ENCODE assay signal across 11 cellular contexts in genomic region chr10:63722537-63722936, GRCh38.
DNase-seq lines count a peak whose midpoint lies in the region; ATAC-seq and TF ChIP-seq lines count a peak whose summit lies in the region.
"Had no signal": no experiment of that assay in that cellular context is flagged by ENCODE, and none has a peak within 500 bp of the region (broad histone marks: within the 10 kb centered on the region; RNA-seq: fewer than 3 reads in every experiment).

No MANE protein-coding gene starts in this region.

- peaks cover 6% of the 10 kb centered on the region for H3F3A ChIP-seq in neural progenitor cell (ENCODE audit: low read depth)

- no peaks in the 10 kb centered on the region for H4K20me1 ChIP-seq in neural progenitor cell (ENCODE audit: low read depth)

- H3K27me3 ChIP-seq in neural progenitor cell = no peaks in the 10 kb centered on the region

- no peaks in the 10 kb centered on the region for H3K9me3 Mint-ChIP-seq in stimulated activated naive CD8-positive, alpha-beta T cell treated with anti-CD3 and anti-CD28 coated beads, Interleukin-15, amount 100 ng/mL, for 72 hours
- H3K9me3 Mint-ChIP-seq in neural progenitor cell (no peaks in the 10 kb centered on the region), type B pancreatic cell (no peaks in the 10 kb centered on the region)
- H3K9me3 Mint-ChIP-seq: IgD-negative memory B cell had no signal

- H3K36me3 Mint-ChIP-seq in neural progenitor cell = no peaks in the 10 kb centered on the region
- H3K36me3 Mint-ChIP-seq in type B pancreatic cell = no peaks in the 10 kb centered on the region
- H3K36me3 Mint-ChIP-seq: IgD-negative memory B cell had no signal

- no peak overlapping the region for H3K27ac ChIP-seq in neural progenitor cell

- H3K4me3 Mint-ChIP-seq in stimulated activated naive CD8-positive, alpha-beta T cell treated with anti-CD3 and anti-CD28 coated beads, Interleukin-15, amount 100 ng/mL, for 72 hours = no peak overlapping the region
- H3K4me3 Mint-ChIP-seq in neural progenitor cell = no peak overlapping the region
- no peak overlapping the region for H3K4me3 Mint-ChIP-seq in type B pancreatic cell
- H3K4me3 Mint-ChIP-seq: IgD-negative memory B cell had no signal

- TF ChIP-seq CTCF in neural progenitor cell (IDR thresholded peaks at IDR 0.05) = no peak
- no peak for TF ChIP-seq CTCF in type B pancreatic cell (conservative IDR thresholded peaks at IDR 0.05)

- no peaks in the 10 kb centered on the region for H3K4me1 ChIP-seq in neural progenitor cell

- no peak for ATAC-seq in stimulated activated naive CD8-positive, alpha-beta T cell treated with anti-CD3 and anti-CD28 coated beads, Interleukin-15, amount 100 ng/mL, for 72 hours
- ATAC-seq in stimulated activated naive CD8-positive, alpha-beta T cell treated with anti-CD3 and anti-CD28 coated beads, Interleukin-15, Interleukin-2, amounts not matched to agents 100 U/mL and 50 U/mL, for 24 hours = no peak

- H3K79me2 ChIP-seq in neural progenitor cell (ENCODE audit: low read depth) = no peaks in the 10 kb centered on the region

- H3K4me2 ChIP-seq in neural progenitor cell = no peak overlapping the region

- no peak for DNase-seq in stimulated activated naive CD8-positive, alpha-beta T cell treated with anti-CD3 and anti-CD28 coated beads, Interleukin-15, amount 100 ng/mL, for 72 hours
- no peak for DNase-seq in stimulated activated naive CD8-positive, alpha-beta T cell treated with anti-CD3 and anti-CD28 coated beads, Interleukin-15, Interleukin-2, amounts not matched to agents 100 U/mL and 50 U/mL, for 24 hours
- DNase-seq in fibroblast of peridontal ligament (ENCODE audit: extremely low read depth) (peak; percentile 76), neural progenitor cell (ENCODE audit: low spot score) (no peak), type B pancreatic cell (ENCODE audit: extremely low spot score, unreplicated experiment) (no peak), COR-L47 (lab: John Stamatoyannopoulos, UW) (no peak), OCI-M2 (lab: John Stamatoyannopoulos, UW; ENCODE audit: unreplicated experiment) (no peak)
- no peak for DNase-seq in activated CD8-positive, alpha-beta memory T cell treated with anti-CD3 and anti-CD28 coated beads, Interleukin-2, amount 50 U/mL, for 48 hours
- DNase-seq: activated naive CD4-positive, alpha-beta T cell treated with anti-CD3 and anti-CD28 coated beads, Interleukin-2, amount 50 U/mL, for 16 hours; NCI-H2171 had no signal

- no peaks in the 10 kb centered on the region for H3K36me3 ChIP-seq in neural progenitor cell

- no peak overlapping the region for H3K4me3 ChIP-seq in neural progenitor cell

- no peak overlapping the region for H3K9ac ChIP-seq in neural progenitor cell

- H3K27me3 Mint-ChIP-seq in stimulated activated naive CD8-positive, alpha-beta T cell treated with anti-CD3 and anti-CD28 coated beads, Interleukin-15, amount 100 ng/mL, for 72 hours = peaks cover 56% of the 10 kb centered on the region
- H3K27me3 Mint-ChIP-seq in neural progenitor cell (ENCODE audit: insufficient read depth, low read depth) = peaks cover 5% of the 10 kb centered on the region
- peaks cover 14% of the 10 kb centered on the region for H3K27me3 Mint-ChIP-seq in type B pancreatic cell

- peak overlapping the region; percentile 45 for H2AFZ ChIP-seq in neural progenitor cell (replicated peaks)

- H3K27ac Mint-ChIP-seq in stimulated activated naive CD8-positive, alpha-beta T cell treated with anti-CD3 and anti-CD28 coated beads, Interleukin-15, amount 100 ng/mL, for 72 hours = peak overlapping the region; percentile 64 to 83
- H3K27ac Mint-ChIP-seq in neural progenitor cell (peak overlapping the region; percentile 3), type B pancreatic cell (no peak overlapping the region)
- H3K27ac Mint-ChIP-seq: IgD-negative memory B cell had no signal

- H3K4me1 Mint-ChIP-seq in stimulated activated naive CD8-positive, alpha-beta T cell treated with anti-CD3 and anti-CD28 coated beads, Interleukin-15, amount 100 ng/mL, for 72 hours = no peaks in the 10 kb centered on the region
- H3K4me1 Mint-ChIP-seq in neural progenitor cell (peaks cover 9% of the 10 kb centered on the region), type B pancreatic cell (ENCODE audit: unreplicated experiment) (peaks cover 11% of the 10 kb centered on the region)

- no peaks in the 10 kb centered on the region for H3K9me3 ChIP-seq in neural progenitor cell (ENCODE audit: low read depth)
